30 cellular contexts compared by ENCODE assay signal in the genomic region with DNA sequence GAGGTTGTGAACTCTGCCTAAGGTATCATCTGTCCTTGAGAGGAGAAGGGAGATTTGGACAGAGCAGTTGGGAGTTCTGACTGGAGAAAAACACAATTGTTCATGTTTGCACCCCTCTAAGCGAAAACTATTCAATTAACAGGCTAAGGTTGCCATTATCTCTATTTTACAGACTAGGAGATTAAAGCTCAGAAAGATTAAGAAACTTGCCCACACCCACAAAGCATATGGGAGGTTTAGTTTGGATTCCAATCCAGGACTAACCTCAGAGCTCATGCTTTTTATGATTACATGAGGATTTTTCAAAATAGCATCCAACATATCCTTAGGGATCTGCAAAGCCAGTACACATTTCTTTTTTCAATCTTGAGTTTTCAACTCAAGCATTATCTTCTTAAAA.
"Had no signal": no experiment of that assay in that cellular context is flagged by ENCODE, and none has a peak within 500 bp of the region (broad histone marks: within the 10 kb centered on the region; RNA-seq: fewer than 3 reads in every experiment).

No MANE protein-coding gene starts in this region.

- H3K27ac ChIP-seq: ascending aorta, breast epithelium, cardiac muscle cell, colonic mucosa, epithelial cell of prostate, esophagus squamous epithelium, gastroesophageal sphincter, heart right ventricle had no signal

- H3K4me3 ChIP-seq: ascending aorta, breast epithelium, cardiac muscle cell, colonic mucosa, esophagus squamous epithelium, gastroesophageal sphincter, heart right ventricle had no signal

- ATAC-seq: activated naive CD4-positive, alpha-beta T cell treated with anti-CD3 and anti-CD28 coated beads, Interleukin-2, amount 50 U/mL, for 72 hours; activated T-cell treated with anti-CD3 and anti-CD28 coated beads, Interleukin-2, amount 50 U/mL, for 72 hours; gastroesophageal sphincter; heart right ventricle had no signal

- H3K36me3 ChIP-seq: ascending aorta, breast epithelium, cardiac muscle cell, colonic mucosa, esophagus squamous epithelium, gastroesophageal sphincter, heart right ventricle had no signal

- FAIRE-seq: endometrium, endothelial cell of umbilical vein had no signal

- H3K27me3 ChIP-seq: ascending aorta, breast epithelium, cardiac muscle cell, colonic mucosa, esophagus squamous epithelium, gastroesophageal sphincter, heart right ventricle had no signal

- H3K4me1 ChIP-seq: breast epithelium, colonic mucosa had no signal

- DNase-seq: activated CD4-positive, alpha-beta memory T cell treated with anti-CD3 and anti-CD28 coated beads, Interleukin-2, amount 10 ng/mL, durations not matched to agents 7 days and 5 days; activated CD4-positive, alpha-beta T cell treated with anti-CD3 and anti-CD28 coated beads for 1 hour; activated CD4-positive, alpha-beta T cell treated with anti-CD3 and anti-CD28 coated beads for 4 hours; activated CD4-positive, alpha-beta T cell treated with anti-CD3 and anti-CD28 coated beads, Interleukin-2, amount 10 ng/mL, durations not matched to agents 7 days and 5 days; activated CD4-positive, alpha-beta T cell treated with anti-CD3 and anti-CD28 coated beads, Interleukin-2, amount 50 U/mL, for 4 hours; activated CD4-positive, CD25-positive, alpha-beta regulatory T cell; activated CD8-positive, alpha-beta memory T cell treated with anti-CD3 and anti-CD28 coated beads, Interleukin-2, amount 50 U/mL, for 48 hours; activated gamma-delta T cell; activated naive CD4-positive, alpha-beta T cell; activated naive CD4-positive, alpha-beta T cell treated with anti-CD3 and anti-CD28 coated beads, Interleukin-2, amount 10 ng/mL, durations not matched to agents 7 days and 5 days; activated naive CD8-positive, alpha-beta T cell treated with anti-CD3 and anti-CD28 coated beads, Interleukin-2, amount 10 ng/mL, durations not matched to agents 7 days and 5 days; activated T-cell treated with anti-CD3 and anti-CD28 coated beads for 4 hours; activated T-cell treated with anti-CD3 and anti-CD28 coated beads, Interleukin-2, amount 50 U/mL, for 24 hours; activated T-cell treated with anti-CD3 and anti-CD28 coated beads, Interleukin-2, amount 50 U/mL, for 72 hours; central memory CD4-positive, alpha-beta T cell; cerebellar nuclear complex; colonic mucosa; effector CD8-positive, alpha-beta T cell; esophagus squamous epithelium; foreskin melanocyte; heart right ventricle; T-helper 2 cell had no signal

- H3K9me3 ChIP-seq: ascending aorta, breast epithelium, colonic mucosa, esophagus squamous epithelium, gastroesophageal sphincter, heart right ventricle had no signal
